In genomic region chr15:55694652-55695150, GRCh38 we compare ENCODE assay signal across 10 cellular contexts. TPM values are rescaled to one million over a fixed set of nuclear protein-coding genes. Genes with fewer than 3 reads are reported as not detected.
DNase-seq lines count a peak whose midpoint lies in the region; ATAC-seq, FAIRE-seq and TF ChIP-seq lines count a peak whose summit lies in the region.
"Had no signal": no experiment of that assay in that cellular context is flagged by ENCODE, and none has a peak within 500 bp of the region (broad histone marks: within the 10 kb centered on the region; RNA-seq: fewer than 3 reads in every experiment).

No MANE protein-coding gene starts in this region.

- ATAC-seq in GM18502 (IDR thresholded peaks at IDR 0.05; ENCODE audit: poor library complexity, unreplicated experiment) = peak; percentile 99

- DNase-seq in H7 (peak; percentile 24), M059J (ENCODE audit: low read depth) (peak; percentile 75), iris pigment epithelial cell (ENCODE audit: low read depth) (peak; percentile 88), globus pallidus (ENCODE audit: low spot score) (no peak), H54 (ENCODE audit: insufficient read length, low spot score) (no peak), UCSD-AML1 (lab: John Stamatoyannopoulos, UW; ENCODE audit: unreplicated experiment) (no peak), SW480 (ENCODE audit: low spot score) (no peak)

- no peak for FAIRE-seq in H54 (lab: Jason Lieb, UNC)

- no peaks in the 10 kb centered on the region for H3K36me3 ChIP-seq in H7 (replicated peaks; ENCODE audit: control insufficient read depth, insufficient read depth, low read length)

- TF ChIP-seq POLR2A in H54 (IDR thresholded peaks at IDR 0.05; ENCODE audit: low read depth, low read length) = no peak

- H3K27me3 ChIP-seq in H7 (ENCODE audit: control insufficient read depth, insufficient read depth, low read length) = no peaks in the 10 kb centered on the region; the same call in 1 of the 2 replicates

- H3K4me3 ChIP-seq in H7 (ENCODE audit: insufficient read depth, low read depth, low read length) = no peak overlapping the region
- H3K4me3 ChIP-seq: skin epidermis had no signal

RNA-seq across cellular contexts. Expression of gene PRTG, which starts 48.3 kb away (rescaled TPM):
- 2.0 and 2.9 TPM in 2 replicates for total RNA-seq in H7 (2014; rRNA removed; shearing (Covaris generic))
- 2.1 and 2.7 TPM in 2 replicates for total RNA-seq in M059J (2014; rRNA removed; shearing (Covaris generic))
- total RNA-seq: activated naive CD4-positive, alpha-beta T cell treated with anti-CD3 and anti-CD28 coated beads, Interleukin-2, amount 50 U/mL, for 72 hours had no signal

Comparison
In these comparisons a context has a peak if more than half of its experiments do, and no peak if none do; other contexts are left out.
1. DNase-seq: peak in H7 (single experiment), M059J (single experiment) and iris pigment epithelial cell (single experiment); none in globus pallidus (single experiment), H54 (single experiment), UCSD-AML1 (single experiment) and SW480 (single experiment).